Comparison of ENCODE assay signal across 18 cellular contexts in genomic region chr13:34176636-34177035, GRCh38.
A peak's percentile ranks its signal among the peaks of the same experiment; 100 is the strongest.
DNase-seq lines count a peak whose midpoint lies in the region; ATAC-seq, FAIRE-seq and TF ChIP-seq lines count a peak whose summit lies in the region.
"Had no signal": no experiment of that assay in that cellular context is flagged by ENCODE, and none has a peak within 500 bp of the region (broad histone marks: within the 10 kb centered on the region; RNA-seq: fewer than 3 reads in every experiment).

No MANE protein-coding gene starts in this region.

- H3K36me3 Mint-ChIP-seq in neural progenitor cell: no peaks in the 10 kb centered on the region
- no peaks in the 10 kb centered on the region for H3K36me3 Mint-ChIP-seq in activated CD4-positive, alpha-beta T cell treated with anti-CD3 and anti-CD28 coated beads, Interleukin-2, amount 10 ng/mL, durations not matched to agents 7 days and 5 days (ENCODE audit: low read depth)
- H3K36me3 Mint-ChIP-seq: CD4-positive, alpha-beta memory T cell had no signal

- no peak overlapping the region for H3K4me3 Mint-ChIP-seq in neural progenitor cell
- no peak overlapping the region for H3K4me3 Mint-ChIP-seq in activated CD4-positive, alpha-beta T cell treated with anti-CD3 and anti-CD28 coated beads, Interleukin-2, amount 10 ng/mL, durations not matched to agents 7 days and 5 days
- H3K4me3 Mint-ChIP-seq: CD4-positive, alpha-beta memory T cell; GM23338; H9 had no signal

- WGBS in gastroesophageal sphincter (ENCODE audit: low coverage in 1 of 2), 2 donors: 69 to 72% methylated on average over 2 to 5 of the region's 5 CpGs

- FAIRE-seq in G401.6 (lab: Jason Lieb, UNC) (peak; percentile 88), frontal cortex (lab: Jason Lieb, UNC) (no peak)
- FAIRE-seq: A204.1, GM12892 had no signal

- no peaks in the 10 kb centered on the region for H3K36me3 ChIP-seq in adipocyte (ENCODE audit: control insufficient read depth, insufficient read depth, low read length, severe bottlenecking)
- H3K36me3 ChIP-seq in neural progenitor cell: no peaks in the 10 kb centered on the region
- H3K36me3 ChIP-seq in gastroesophageal sphincter: no peaks in the 10 kb centered on the region
- H3K36me3 ChIP-seq: BE2C had no signal

- H3K4me1 ChIP-seq in adipocyte (ENCODE audit: control insufficient read depth, insufficient read depth, low read length) (peaks cover 49% of the 10 kb centered on the region), neural progenitor cell (peaks cover 14% of the 10 kb centered on the region), gastroesophageal sphincter (no peaks in the 10 kb centered on the region)

- TF ChIP-seq POLR2A in gastroesophageal sphincter (IDR thresholded peaks at IDR 0.05): no peak

- intact Hi-C loops in Right ventricle myocardium superior (cut with DNase I): no loop called here

- no peak overlapping the region for H3K4me2 ChIP-seq in neural progenitor cell
- H3K4me2 ChIP-seq: GM23338 had no signal

- no peaks in the 10 kb centered on the region for H3K27me3 Mint-ChIP-seq in neural progenitor cell (ENCODE audit: insufficient read depth, low read depth)
- H3K27me3 Mint-ChIP-seq in activated CD4-positive, alpha-beta T cell treated with anti-CD3 and anti-CD28 coated beads, Interleukin-2, amount 10 ng/mL, durations not matched to agents 7 days and 5 days: peaks cover 2% of the 10 kb centered on the region

- TF ChIP-seq EP300 in gastroesophageal sphincter (IDR thresholded peaks at IDR 0.05): no peak

- TF ChIP-seq CTCF in neural progenitor cell (IDR thresholded peaks at IDR 0.05) (no peak), retinal pigment epithelial cell (conservative IDR thresholded peaks at IDR 0.05; ENCODE audit: low read depth, low read length) (no peak), gastroesophageal sphincter (IDR thresholded peaks at IDR 0.05) (no peak)

- no peak overlapping the region for H3K27ac Mint-ChIP-seq in neural progenitor cell
- H3K27ac Mint-ChIP-seq in activated CD4-positive, alpha-beta T cell treated with anti-CD3 and anti-CD28 coated beads, Interleukin-2, amount 10 ng/mL, durations not matched to agents 7 days and 5 days: no peak overlapping the region
- H3K27ac Mint-ChIP-seq: CD4-positive, alpha-beta memory T cell; GM23338; H9 had no signal

- peaks cover 17% of the 10 kb centered on the region for H3K4me1 Mint-ChIP-seq in neural progenitor cell
- no peaks in the 10 kb centered on the region for H3K4me1 Mint-ChIP-seq in activated CD4-positive, alpha-beta T cell treated with anti-CD3 and anti-CD28 coated beads, Interleukin-2, amount 10 ng/mL, durations not matched to agents 7 days and 5 days
- H3K4me1 Mint-ChIP-seq: CD4-positive, alpha-beta memory T cell had no signal

- ATAC-seq in gastroesophageal sphincter: no peak
- ATAC-seq in Right ventricle myocardium superior (ENCODE audit: poor library complexity): no peak
- ATAC-seq: GM23338 had no signal

- DNase-seq in adipocyte (ENCODE audit: low read depth) (peak; percentile 32), neural progenitor cell (ENCODE audit: low spot score) (no peak), retinal pigment epithelial cell (ENCODE audit: low read depth) (peak; percentile 81), frontal cortex (ENCODE audit: low spot score in 2 of 2) (no peak), Right ventricle myocardium superior (no peak)
- DNase-seq in activated CD4-positive, alpha-beta T cell treated with anti-CD3 and anti-CD28 coated beads, Interleukin-2, amount 10 ng/mL, durations not matched to agents 7 days and 5 days: no peak
- DNase-seq: BE2C; CD4-positive, alpha-beta memory T cell; DMS79; EL; GDM1; H9 had no signal

- H3K4me3 ChIP-seq in adipocyte (ENCODE audit: low read length) (no peak overlapping the region), neural progenitor cell (no peak overlapping the region), retinal pigment epithelial cell (ENCODE audit: low read length) (no peak overlapping the region), gastroesophageal sphincter (no peak overlapping the region)
- H3K4me3 ChIP-seq: GM23338 had no signal

- H3F3A ChIP-seq in neural progenitor cell (ENCODE audit: low read depth): no peaks in the 10 kb centered on the region

- H3K9ac ChIP-seq in adipocyte (ENCODE audit: low read length) (peak overlapping the region; percentile 69), neural progenitor cell (no peak overlapping the region)

- no peaks in the 10 kb centered on the region for H3K9me3 Mint-ChIP-seq in neural progenitor cell
- H3K9me3 Mint-ChIP-seq in activated CD4-positive, alpha-beta T cell treated with anti-CD3 and anti-CD28 coated beads, Interleukin-2, amount 10 ng/mL, durations not matched to agents 7 days and 5 days: no peaks in the 10 kb centered on the region
- H3K9me3 Mint-ChIP-seq: GM23338, H9 had no signal

- H3K9me3 ChIP-seq in adipocyte (ENCODE audit: control insufficient read depth, low read length) (no peaks in the 10 kb centered on the region), neural progenitor cell (ENCODE audit: low read depth) (no peaks in the 10 kb centered on the region), gastroesophageal sphincter (no peaks in the 10 kb centered on the region)
- H3K9me3 ChIP-seq: BE2C had no signal

- CTCF ChIA-PET in activated CD4-positive, alpha-beta T cell treated with anti-CD3 and anti-CD28 coated beads, Interleukin-2, amount 10 ng/mL, durations not matched to agents 7 days and 5 days (lab: Charles Lee): no interaction called here

- H4K20me1 ChIP-seq in neural progenitor cell (ENCODE audit: low read depth): no peaks in the 10 kb centered on the region

- POLR2A ChIA-PET in activated CD4-positive, alpha-beta T cell treated with anti-CD3 and anti-CD28 coated beads, Interleukin-2, amount 10 ng/mL, durations not matched to agents 7 days and 5 days (lab: Charles Lee): no interaction called here

- peak overlapping the region; percentile 69 for H2AFZ ChIP-seq in neural progenitor cell (replicated peaks)
- H2AFZ ChIP-seq: GM23338 had no signal

- H3K27ac ChIP-seq in neural progenitor cell: no peak overlapping the region
- H3K27ac ChIP-seq in gastroesophageal sphincter: no peak overlapping the region
- H3K27ac ChIP-seq: C4-2B had no signal

- H3K79me2 ChIP-seq in neural progenitor cell (ENCODE audit: low read depth): no peaks in the 10 kb centered on the region

- H3K27me3 ChIP-seq in adipocyte (replicated peaks; ENCODE audit: control insufficient read depth, insufficient read depth, low read length) (no peaks in the 10 kb centered on the region), neural progenitor cell (no peaks in the 10 kb centered on the region), gastroesophageal sphincter (no peaks in the 10 kb centered on the region)
- H3K27me3 ChIP-seq: BE2C had no signal

Comparison
In these comparisons a context has a peak if more than half of its experiments do, and no peak if none do; other contexts are left out.
1. DNase-seq: peak in adipocyte (single experiment) and retinal pigment epithelial cell (single experiment); none in neural progenitor cell (single experiment), frontal cortex (0 of 2), Right ventricle myocardium superior (single experiment) and activated CD4-positive, alpha-beta T cell treated with anti-CD3 and anti-CD28 coated beads, Interleukin-2, amount 10 ng/mL, durations not matched to agents 7 days and 5 days (single experiment).